Comparison of ENCODE assay signal across 1 cellular context in the genomic region with DNA sequence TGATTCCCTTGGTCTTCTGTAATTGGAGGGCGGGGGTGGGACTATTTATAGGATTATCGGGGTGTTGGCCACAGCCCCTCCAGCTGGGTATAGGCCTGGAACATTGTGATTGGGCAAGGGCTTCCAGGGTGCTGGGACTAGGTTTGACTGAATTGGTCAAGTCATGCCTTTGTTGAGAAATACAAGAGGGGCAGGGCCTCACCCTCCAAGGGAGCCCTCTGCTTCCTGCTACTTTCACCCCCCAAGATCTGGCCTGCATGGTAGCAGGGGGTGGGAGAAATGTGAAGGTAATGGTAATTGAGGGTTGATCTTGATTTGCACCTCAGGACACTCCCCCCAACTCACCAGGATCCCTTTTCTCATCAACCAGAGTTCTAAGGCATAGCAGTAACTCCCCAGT.
TF ChIP-seq lines count a peak whose summit lies in the region.

No MANE protein-coding gene starts in this region.

TF ChIP-seq in GM12878, 131 proteins besides CTCF, POLR2A, EP300 and RAD21 (continued from another document):
- no peak for TF ChIP-seq EZH2 (IDR thresholded peaks at IDR 0.05; ENCODE audit: borderline replicate concordance, control insufficient read depth, low read depth, low read length)
- no peak for TF ChIP-seq SP1 (IDR thresholded peaks at IDR 0.05; ENCODE audit: low read depth, low read length)
- TF ChIP-seq RB1 (IDR thresholded peaks at IDR 0.05; ENCODE audit: borderline replicate concordance): no peak
- TF ChIP-seq EED (IDR thresholded peaks at IDR 0.05; ENCODE audit: low read depth): no peak
- no peak for TF ChIP-seq TBL1XR1 (IDR thresholded peaks at IDR 0.05; ENCODE audit: low read depth, low read length)
- no peak for TF ChIP-seq SIX5 (IDR thresholded peaks at IDR 0.05; ENCODE audit: low read depth, low read length, severe bottlenecking)
- no peak for TF ChIP-seq LARP7 (IDR thresholded peaks at IDR 0.05)
- TF ChIP-seq BMI1 (IDR thresholded peaks at IDR 0.05; ENCODE audit: borderline replicate concordance): no peak
- no peak for TF ChIP-seq HDGF (IDR thresholded peaks at IDR 0.05)
- TF ChIP-seq, protein P1, sequence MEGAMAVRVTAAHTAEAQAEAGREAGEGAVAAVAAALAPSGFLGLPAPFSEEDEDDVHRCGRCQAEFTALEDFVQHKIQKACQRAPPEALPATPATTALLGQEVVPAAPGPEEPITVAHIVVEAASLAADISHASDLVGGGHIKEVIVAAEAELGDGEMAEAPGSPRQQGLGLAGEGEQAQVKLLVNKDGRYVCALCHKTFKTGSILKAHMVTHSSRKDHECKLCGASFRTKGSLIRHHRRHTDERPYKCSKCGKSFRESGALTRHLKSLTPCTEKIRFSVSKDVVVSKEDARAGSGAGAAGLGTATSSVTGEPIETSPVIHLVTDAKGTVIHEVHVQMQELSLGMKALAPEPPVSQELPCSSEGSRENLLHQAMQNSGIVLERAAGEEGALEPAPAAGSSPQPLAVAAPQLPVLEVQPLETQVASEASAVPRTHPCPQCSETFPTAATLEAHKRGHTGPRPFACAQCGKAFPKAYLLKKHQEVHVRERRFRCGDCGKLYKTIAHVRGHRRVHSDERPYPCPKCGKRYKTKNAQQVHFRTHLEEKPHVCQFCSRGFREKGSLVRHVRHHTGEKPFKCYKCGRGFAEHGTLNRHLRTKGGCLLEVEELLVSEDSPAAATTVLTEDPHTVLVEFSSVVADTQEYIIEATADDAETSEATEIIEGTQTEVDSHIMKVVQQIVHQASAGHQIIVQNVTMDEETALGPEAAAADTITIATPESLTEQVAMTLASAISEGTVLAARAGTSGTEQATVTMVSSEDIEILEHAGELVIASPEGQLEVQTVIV (IDR thresholded peaks at IDR 0.05; ENCODE audit: borderline replicate concordance, partially characterized antibody): no peak
- no peak for TF ChIP-seq TCF3 (IDR thresholded peaks at IDR 0.05; ENCODE audit: borderline replicate concordance, insufficient read depth, low read depth, low read length)
